Comparison of ENCODE assay signal across 1 cellular context in the genomic region with DNA sequence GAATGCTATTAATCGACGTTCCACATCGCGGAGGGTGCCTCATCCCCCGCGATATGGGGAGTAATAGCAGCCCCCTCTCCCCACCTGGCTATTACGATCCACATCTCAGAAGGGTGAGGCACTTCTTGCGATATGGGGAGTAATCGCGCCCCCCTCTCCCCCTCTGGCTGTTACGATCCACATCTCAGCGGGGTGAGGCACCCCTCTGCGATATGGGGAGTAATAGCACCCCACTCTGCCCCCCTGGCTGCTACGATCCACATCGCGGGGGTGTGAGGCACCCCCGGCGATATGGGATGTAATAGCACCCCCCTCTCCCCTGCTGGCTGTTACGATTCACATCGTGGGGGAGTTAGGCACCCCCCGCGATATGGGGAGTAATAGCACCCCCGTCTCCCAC.
TF ChIP-seq lines count a peak whose summit lies in the region.

No MANE protein-coding gene starts in this region.

TF ChIP-seq in K562, 482 proteins besides CTCF, POLR2A, EP300 and RAD21 (continued from another document):
- TF ChIP-seq, protein P1, sequence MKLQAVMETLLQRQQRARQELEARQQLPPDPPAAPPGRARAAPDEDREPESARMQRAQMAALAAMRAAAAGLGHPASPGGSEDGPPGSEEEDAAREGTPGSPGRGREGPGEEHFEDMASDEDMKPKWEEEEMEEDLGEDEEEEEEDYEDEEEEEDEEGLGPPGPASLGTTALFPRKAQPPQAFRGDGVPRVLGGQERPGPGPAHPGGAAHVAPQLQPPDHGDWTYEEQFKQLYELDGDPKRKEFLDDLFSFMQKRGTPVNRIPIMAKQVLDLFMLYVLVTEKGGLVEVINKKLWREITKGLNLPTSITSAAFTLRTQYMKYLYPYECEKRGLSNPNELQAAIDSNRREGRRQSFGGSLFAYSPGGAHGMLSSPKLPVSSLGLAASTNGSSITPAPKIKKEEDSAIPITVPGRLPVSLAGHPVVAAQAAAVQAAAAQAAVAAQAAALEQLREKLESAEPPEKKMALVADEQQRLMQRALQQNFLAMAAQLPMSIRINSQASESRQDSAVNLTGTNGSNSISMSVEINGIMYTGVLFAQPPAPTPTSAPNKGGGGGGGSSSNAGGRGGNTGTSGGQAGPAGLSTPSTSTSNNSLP (IDR thresholded peaks at IDR 0.05; ENCODE audit: borderline replicate concordance, low read depth, low read length), result no peak
